In the genomic region with DNA sequence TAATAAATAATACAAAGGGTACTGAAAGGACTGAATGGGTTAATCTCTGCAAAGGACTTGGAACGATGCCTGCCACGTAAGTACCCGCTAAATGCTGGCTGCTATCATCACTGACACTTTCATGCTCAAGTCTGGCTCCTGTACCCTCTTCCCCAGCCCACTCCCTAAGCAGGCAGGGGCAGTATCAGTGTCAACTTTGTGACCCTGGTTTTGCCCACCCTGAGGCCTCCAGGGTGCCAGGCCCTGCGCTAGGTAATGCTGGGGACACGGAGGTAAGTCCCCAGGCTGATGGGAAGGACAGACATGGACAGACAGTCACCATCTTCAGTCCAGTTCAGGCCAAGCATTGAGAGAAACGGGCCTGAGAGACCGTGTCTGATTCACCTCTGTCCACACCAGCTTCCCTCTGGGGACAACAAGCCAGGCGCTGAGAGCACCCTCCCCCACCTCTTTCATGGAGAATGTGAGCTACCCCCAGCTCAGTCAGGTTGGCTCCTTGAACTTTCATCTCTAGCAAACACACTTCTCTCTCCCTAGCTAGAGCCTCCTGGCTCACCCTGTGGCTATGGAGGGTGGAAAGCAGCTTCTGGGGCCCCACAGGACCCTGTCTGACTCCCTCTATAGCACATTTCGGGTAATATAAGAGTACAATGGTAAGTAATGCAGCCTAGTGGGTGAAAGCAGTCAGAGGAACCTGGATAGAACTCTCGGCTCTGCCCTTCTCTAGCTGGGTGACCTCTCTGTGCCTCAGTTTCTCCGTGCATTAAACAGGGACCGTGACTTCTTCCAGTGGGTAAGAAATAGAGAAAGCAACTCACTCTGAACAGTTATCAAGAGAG, we compare ENCODE assay signal across 1 cellular context.
TF ChIP-seq lines count a peak whose summit lies in the region.

No MANE protein-coding gene starts in this region.

TF ChIP-seq in HEK293, 187 proteins besides CTCF, POLR2A, EP300 and RAD21 (continued from another document):
- 0 out of 2 replicates have a peak, but pooled peaks have one; percentile 22 for TF ChIP-seq HIC1 (tag by site-specific recombination; IDR thresholded peaks at IDR 0.05)
- no peak for TF ChIP-seq ZNF670 (tag by site-specific recombination; IDR thresholded peaks at IDR 0.05; ENCODE audit: low read depth)
- TF ChIP-seq ZSCAN23 (tag by site-specific recombination; IDR thresholded peaks at IDR 0.05) = no peak
- TF ChIP-seq ZNF248 (tag by site-specific recombination; IDR thresholded peaks at IDR 0.05) = no peak
- peak; percentile 13; the same call in 1 of the 2 replicates for TF ChIP-seq GLIS1 (tag by site-specific recombination; IDR thresholded peaks at IDR 0.05)
- TF ChIP-seq PRDM1 (tag by site-specific recombination; IDR thresholded peaks at IDR 0.05) = peak; percentile 64; the same call in 1 of the 2 replicates
- peak; percentile 89 for TF ChIP-seq ZBTB20 (tag by site-specific recombination; IDR thresholded peaks at IDR 0.05)
TF ChIP-seq in HEK293: peak in this region for 4.
